16 cellular contexts compared by ENCODE assay signal in genomic region chrX:44828008-44828605, GRCh38. TPM values are rescaled to one million over a fixed set of nuclear protein-coding genes. Genes with fewer than 3 reads are reported as not detected.
A peak's percentile ranks its signal among the peaks of the same experiment; 100 is the strongest.
DNase-seq lines count a peak whose midpoint lies in the region; ATAC-seq, FAIRE-seq and TF ChIP-seq lines count a peak whose summit lies in the region.
"Had no signal": no experiment of that assay in that cellular context is flagged by ENCODE, and none has a peak within 500 bp of the region (broad histone marks: within the 10 kb centered on the region; RNA-seq: fewer than 3 reads in every experiment).

No MANE protein-coding gene starts in this region.

- no peaks in the 10 kb centered on the region for H3K9me2 ChIP-seq in Karpas-422 (replicated peaks; ENCODE audit: insufficient read depth, low read length)

- H3K9me3 ChIP-seq in mammary epithelial cell (replicated peaks; ENCODE audit: insufficient read depth, low read length): no peaks in the 10 kb centered on the region
- no peaks in the 10 kb centered on the region for H3K9me3 ChIP-seq in HepG2 (ENCODE audit: low read length)
- H3K9me3 ChIP-seq in transverse colon: no peaks in the 10 kb centered on the region
- H3K9me3 ChIP-seq in Karpas-422 (ENCODE audit: low read length): no peaks in the 10 kb centered on the region

- TF ChIP-seq RAD21 in HepG2 (CRISPR knock-in tag; IDR thresholded peaks at IDR 0.05): no peak

- H3K4me1 ChIP-seq in mammary epithelial cell (ENCODE audit: insufficient read depth, low read length) (no peaks in the 10 kb centered on the region), HepG2 (ENCODE audit: insufficient read depth, low read length) (peaks cover 18% of the 10 kb centered on the region), transverse colon (peaks cover 0 to 2% (median 0%) of the 10 kb centered on the region in 4 donors), Karpas-422 (ENCODE audit: low read length) (no peaks in the 10 kb centered on the region)
- H3K4me1 ChIP-seq: parathyroid adenoma had no signal

- H4K20me1 ChIP-seq in mammary epithelial cell (ENCODE audit: insufficient read depth, low read length): no peaks in the 10 kb centered on the region
- H4K20me1 ChIP-seq in HepG2 (ENCODE audit: insufficient read depth, low read length): no peaks in the 10 kb centered on the region
- no peaks in the 10 kb centered on the region for H4K20me1 ChIP-seq in Karpas-422 (ENCODE audit: insufficient read depth, low read depth, low read length)

- H3K36me3 ChIP-seq in mammary epithelial cell (ENCODE audit: insufficient read depth, low read length): no peaks in the 10 kb centered on the region
- no peaks in the 10 kb centered on the region for H3K36me3 ChIP-seq in HepG2 (replicated peaks in 1 of 2; ENCODE audit: control insufficient read depth in 1 of 2, insufficient read depth in 2 of 2, low read length in 2 of 2)
- H3K36me3 ChIP-seq in transverse colon: no peaks in the 10 kb centered on the region
- no peaks in the 10 kb centered on the region for H3K36me3 ChIP-seq in Karpas-422 (ENCODE audit: insufficient read depth, low read length)

- no peaks in the 10 kb centered on the region for H3K79me2 ChIP-seq in mammary epithelial cell (ENCODE audit: insufficient read depth, low read length)
- no peaks in the 10 kb centered on the region for H3K79me2 ChIP-seq in HepG2 (ENCODE audit: insufficient read depth, low read length)
- no peaks in the 10 kb centered on the region for H3K79me2 ChIP-seq in Karpas-422 (ENCODE audit: low read length)
- H3K79me2 ChIP-seq: parathyroid adenoma had no signal

- dilution Hi-C loops in mammary epithelial cell (cut with HindIII; ENCODE audit: low sequenced_read_pairs): no loop called here

- H3K27ac ChIP-seq in mammary epithelial cell (ENCODE audit: insufficient read depth, low read depth, low read length) (no peak overlapping the region), HepG2 (ENCODE audit: extremely low read length, insufficient read depth, low read length) (no peak overlapping the region), transverse colon (no peak overlapping the region), Karpas-422 (ENCODE audit: low read length) (no peak overlapping the region)
- H3K27ac ChIP-seq: parathyroid adenoma had no signal

- POLR2A ChIA-PET in HepG2 (lab: Yijun Ruan, JAX): no interaction called here

- BruUV-seq in mammary epithelial cell (replicated peaks; lab: Mats Ljungman, UMichigan) (no TSS peak), HepG2 (replicated peaks; lab: Mats Ljungman, UMichigan) (no TSS peak)

- no peak for FAIRE-seq in HepG2 (lab: Jason Lieb, UNC)

- no peak overlapping the region for H3K9ac ChIP-seq in mammary epithelial cell (ENCODE audit: insufficient read depth, low read length)
- H3K9ac ChIP-seq in HepG2 (ENCODE audit: insufficient read depth, low read depth, low read length): no peak overlapping the region
- no peak overlapping the region for H3K9ac ChIP-seq in Karpas-422 (ENCODE audit: low read length)
- H3K9ac ChIP-seq: parathyroid adenoma had no signal

- TF ChIP-seq EP300 in HepG2 (IDR thresholded peaks at IDR 0.05; ENCODE audit: low read depth in 2 of 2, low read length in 2 of 2): no peak
- TF ChIP-seq EP300 in HepG2 (CRISPR knock-in tag; IDR thresholded peaks at IDR 0.05; ENCODE audit: borderline replicate concordance): no peak
- no peak for TF ChIP-seq EP300 in transverse colon (IDR thresholded peaks at IDR 0.05; ENCODE audit: low read depth)

- TF ChIP-seq CTCF in mammary epithelial cell (conservative IDR thresholded peaks at IDR 0.05 in 1 of 2, IDR thresholded peaks at IDR 0.05 in 1 of 2; ENCODE audit: extremely low read depth in 1 of 2, insufficient read depth in 1 of 2, low read depth in 1 of 2, low read length in 2 of 2): no peak
- no peak for TF ChIP-seq CTCF in HepG2 (CRISPR knock-in tag; IDR thresholded peaks at IDR 0.05)
- TF ChIP-seq CTCF in transverse colon (IDR thresholded peaks at IDR 0.05): no peak

- no peak overlapping the region for H3K4me2 ChIP-seq in mammary epithelial cell (ENCODE audit: insufficient read depth, low read depth, low read length)
- H3K4me2 ChIP-seq in HepG2 (ENCODE audit: low read depth, low read length): no peak overlapping the region
- H3K4me2 ChIP-seq in Karpas-422 (ENCODE audit: low read depth, low read length, poor library complexity, severe bottlenecking): no peak overlapping the region

- H3K27me3 ChIP-seq in mammary epithelial cell (ENCODE audit: insufficient read depth, low read length) (no peaks in the 10 kb centered on the region), HepG2 (ENCODE audit: control insufficient read depth in 1 of 2, insufficient read depth in 2 of 2, low read length in 2 of 2) (no peaks in the 10 kb centered on the region), transverse colon (no peaks in the 10 kb centered on the region), Karpas-422 (ENCODE audit: low read length) (no peaks in the 10 kb centered on the region)

- 41% methylated on average over 4 of the region's 4 CpGs for WGBS in mammary epithelial cell (ENCODE audit: low coverage, missing lambda C conversion rate)
- WGBS in HepG2 (ENCODE audit: low lambda C conversion rate): 46% methylated on average over 4 of the region's 4 CpGs
- WGBS in transverse colon (ENCODE audit: low coverage in 1 of 2), 2 donors: 62 to 71% methylated on average over 3 to 4 of the region's 4 CpGs

- H3K4me3 ChIP-seq in mammary epithelial cell (replicated peaks in 1 of 3; ENCODE audit: insufficient read depth in 1 of 3, low read depth in 2 of 3, low read length in 3 of 3) (no peak overlapping the region), HepG2 (replicated peaks in 1 of 3; ENCODE audit: insufficient read depth in 1 of 3, low read depth in 2 of 3, low read length in 3 of 3) (no peak overlapping the region), transverse colon (no peak overlapping the region), Karpas-422 (ENCODE audit: low read length) (no peak overlapping the region)

- intact Hi-C loops in mammary epithelial cell (cut with micrococcal nuclease) (no loop called here), HepG2 (cut with micrococcal nuclease; ENCODE audit: unreplicated experiment) (no loop called here), transverse colon (cut with DNase I; ENCODE audit: low total_unique reads) (no loop called here)

- ATAC-seq in HepG2: no peak
- ATAC-seq in HG03175 (IDR thresholded peaks at IDR 0.05; ENCODE audit: unreplicated experiment): no peak
- ATAC-seq: left colon had no signal

- CTCF ChIA-PET in mammary epithelial cell (lab: Charles Lee; ENCODE audit: low non-redundant PET): no interaction called here
- CTCF ChIA-PET in HepG2 (lab: Yijun Ruan, JAX; ENCODE audit: low intra/inter-chr PET ratio, low total read pairs): no interaction called here

- peak; percentile 74 for DNase-seq in Daoy (ENCODE audit: low read depth)
- peak; percentile 7 for DNase-seq in NCI-H1694 treated with DMSO at 0.1 percent for 48 hours (lab: John Stamatoyannopoulos, UW)
- peak; percentile 85 for DNase-seq in mammary epithelial cell
- DNase-seq in HepG2 (ENCODE audit: low spot score): no peak
- DNase-seq in transverse colon: no peak
- no peak for DNase-seq in activated T-cell treated with anti-CD3 and anti-CD28 coated beads for 4 hours
- no peak for DNase-seq in Karpas-422
- DNase-seq: activated CD4-positive, alpha-beta T cell treated with anti-CD3 and anti-CD28 coated beads, Interleukin-2, amount 50 U/mL, for 48 hours; activated naive CD8-positive, alpha-beta T cell treated with anti-CD3 and anti-CD28 coated beads for 36 hours; DMS79; H7; left colon; NCI-H187 treated with DMSO at 0.1 percent for 48 hours had no signal

- in situ Hi-C loops in mammary epithelial cell (cut with MboI; ENCODE audit: low sequenced_read_pairs in 2 of 2) (no loop called here), HepG2 (cut with HindIII; ENCODE audit: extremely low pct_ligation_motif_present, low pct_unique_long_range_greater_than_20kb) (no loop called here), transverse colon (cut with MboI; ENCODE audit: low pct_ligation_motif_present in 1 of 4, low pct_unique_long_range_greater_than_20kb in 1 of 4, low sequenced_read_pairs in 3 of 4) (no loop called here)

- no peak for TF ChIP-seq POLR2A in HepG2 (IDR thresholded peaks at IDR 0.05; ENCODE audit: insufficient read depth in 1 of 2, low read depth in 2 of 2, low read length in 2 of 2)
- TF ChIP-seq POLR2A in transverse colon (IDR thresholded peaks at IDR 0.05): no peak

- no peak overlapping the region for H2AFZ ChIP-seq in mammary epithelial cell (ENCODE audit: low read depth, low read length)
- no peak overlapping the region for H2AFZ ChIP-seq in HepG2 (ENCODE audit: low read length)
- H2AFZ ChIP-seq in Karpas-422 (ENCODE audit: low read length): no peak overlapping the region
- H2AFZ ChIP-seq: parathyroid adenoma had no signal

RNA-seq across cellular contexts. Expression of gene DUSP21, which starts 15.7 kb away (rescaled TPM):
- not detected in 2 replicates for total RNA-seq in Daoy (2014; rRNA removed; shearing (Covaris generic))
- total RNA-seq in mammary epithelial cell (not detected), HepG2 (2016; rRNA removed; fragmentation: Illumina TruSeq; extraction: Trizol) (not detected in 2 replicates), transverse colon (not detected)
- polyA plus RNA-seq in mammary epithelial cell (not detected), HepG2 (2011; rRNA removed) (not detected in 2 replicates)
- polyA minus RNA-seq in mammary epithelial cell: not detected
- total RNA-seq in HepG2 (2016; cell fraction: cytosol; rRNA removed; fragmentation: Illumina TruSeq; extraction: Trizol; ENCODE audit: low read depth): not detected in 2 replicates
- not detected in 2 replicates for total RNA-seq in HepG2 (2016; cell fraction: insoluble cytoplasmic fraction; rRNA removed; fragmentation: Illumina TruSeq; extraction: Trizol)
- total RNA-seq in HepG2 (2016; cell fraction: membrane; rRNA removed; fragmentation: Illumina TruSeq; extraction: Trizol): not detected in 2 replicates
- not detected in 2 replicates for total RNA-seq in HepG2 (2016; cell fraction: nucleus; rRNA removed; fragmentation: Illumina TruSeq; extraction: Trizol)
- 0.07 TPM in 1 of 2 replicates, not detected in the other for polyA plus RNA-seq in HepG2 (2011; cell fraction: cytosol; rRNA removed)
- polyA plus RNA-seq in HepG2 (2011; cell fraction: nucleus; rRNA removed): not detected in 2 replicates
- not detected in 2 replicates for polyA plus RNA-seq in HepG2 (2012)
- not detected in 2 replicates for polyA plus RNA-seq in HepG2 (2016; cell fraction: cytosol; fragmentation: Illumina TruSeq; extraction: Trizol; ENCODE audit: low read depth)
- not detected in 2 replicates for polyA plus RNA-seq in HepG2 (2016; cell fraction: insoluble cytoplasmic fraction; fragmentation: Illumina TruSeq; extraction: Trizol; ENCODE audit: low read depth)
- polyA plus RNA-seq in HepG2 (2016; cell fraction: membrane; fragmentation: Illumina TruSeq; extraction: Trizol; ENCODE audit: low read depth): not detected in 2 replicates
- not detected in 2 replicates for polyA plus RNA-seq in HepG2 (2016; cell fraction: nucleus; fragmentation: Illumina TruSeq; extraction: Trizol; ENCODE audit: insufficient read depth, low read depth)
- polyA minus RNA-seq in HepG2 (2011; rRNA and poly(A)+ RNA removed; ENCODE audit: low replicate concordance): not detected in 2 replicates
- polyA minus RNA-seq in HepG2 (2011; cell fraction: cytosol; rRNA and poly(A)+ RNA removed): not detected in 2 replicates
- not detected in 2 replicates for polyA minus RNA-seq in HepG2 (2011; cell fraction: nucleus; rRNA and poly(A)+ RNA removed)
- total RNA-seq in Karpas-422 (2014; rRNA removed; shearing (Covaris generic); ENCODE audit: low replicate concordance): not detected in 2 replicates
- total RNA-seq: activated naive CD8-positive, alpha-beta T cell treated with anti-CD3 and anti-CD28 coated beads for 36 hours; H7; left colon; urinary bladder had no signal
- polyA plus RNA-seq: urinary bladder had no signal

RNA-seq across cellular contexts. Expression of gene KDM6A, which starts 44.9 kb away (rescaled TPM):
- 5.3 and 7.5 TPM in 2 replicates for total RNA-seq in Daoy (2014; rRNA removed; shearing (Covaris generic))
- total RNA-seq in mammary epithelial cell (10 to 100 TPM; 45.4 to 46.8 TPM), HepG2 (2016; rRNA removed; fragmentation: Illumina TruSeq; extraction: Trizol) (18.2 and 23.1 TPM in 2 replicates), transverse colon (100 to 1,000 TPM in 2 of 4 donors, 10 to 100 TPM in 2; 42.5 to 163 (median 91.8) TPM)
- polyA plus RNA-seq in mammary epithelial cell (18.9 TPM), HepG2 (2011; rRNA removed) (15.7 and 16.7 TPM in 2 replicates)
- 47.4 TPM for polyA minus RNA-seq in mammary epithelial cell
- total RNA-seq in HepG2 (2016; cell fraction: cytosol; rRNA removed; fragmentation: Illumina TruSeq; extraction: Trizol; ENCODE audit: low read depth): 2.7 and 3.0 TPM in 2 replicates
- 17.0 and 20.8 TPM in 2 replicates for total RNA-seq in HepG2 (2016; cell fraction: insoluble cytoplasmic fraction; rRNA removed; fragmentation: Illumina TruSeq; extraction: Trizol)
- total RNA-seq in HepG2 (2016; cell fraction: membrane; rRNA removed; fragmentation: Illumina TruSeq; extraction: Trizol): 7.9 and 9.7 TPM in 2 replicates
- 37.4 and 39.2 TPM in 2 replicates for total RNA-seq in HepG2 (2016; cell fraction: nucleus; rRNA removed; fragmentation: Illumina TruSeq; extraction: Trizol)
- 9.4 and 11.1 TPM in 2 replicates for polyA plus RNA-seq in HepG2 (2011; cell fraction: cytosol; rRNA removed)
- 22.0 and 22.7 TPM in 2 replicates for polyA plus RNA-seq in HepG2 (2011; cell fraction: nucleus; rRNA removed)
- 15.3 and 16.9 TPM in 2 replicates for polyA plus RNA-seq in HepG2 (2012)
- 0.28 and 0.36 TPM in 2 replicates for polyA plus RNA-seq in HepG2 (2016; cell fraction: cytosol; fragmentation: Illumina TruSeq; extraction: Trizol; ENCODE audit: low read depth)
- 14.5 and 16.0 TPM in 2 replicates for polyA plus RNA-seq in HepG2 (2016; cell fraction: insoluble cytoplasmic fraction; fragmentation: Illumina TruSeq; extraction: Trizol; ENCODE audit: low read depth)
- 2.1 and 2.9 TPM in 2 replicates for polyA plus RNA-seq in HepG2 (2016; cell fraction: membrane; fragmentation: Illumina TruSeq; extraction: Trizol; ENCODE audit: low read depth)
- polyA plus RNA-seq in HepG2 (2016; cell fraction: nucleus; fragmentation: Illumina TruSeq; extraction: Trizol; ENCODE audit: insufficient read depth, low read depth): 34.7 and 43.7 TPM in 2 replicates
- 37.7 and 71.1 TPM in 2 replicates for polyA minus RNA-seq in HepG2 (2011; rRNA and poly(A)+ RNA removed; ENCODE audit: low replicate concordance)
- 13.8 and 17.6 TPM in 2 replicates for polyA minus RNA-seq in HepG2 (2011; cell fraction: cytosol; rRNA and poly(A)+ RNA removed)
- polyA minus RNA-seq in HepG2 (2011; cell fraction: nucleus; rRNA and poly(A)+ RNA removed): 81.7 and 86.5 TPM in 2 replicates
- 28.3 and 48.2 TPM in 2 replicates for total RNA-seq in Karpas-422 (2014; rRNA removed; shearing (Covaris generic); ENCODE audit: low replicate concordance)

Comparison
In these comparisons a context has a peak if more than half of its experiments do, and no peak if none do; other contexts are left out.
1. DNase-seq: peak in Daoy (single experiment), NCI-H1694 treated with DMSO at 0.1 percent for 48 hours (single experiment) and mammary epithelial cell (single experiment); none in HepG2 (single experiment), transverse colon (single experiment), activated T-cell treated with anti-CD3 and anti-CD28 coated beads for 4 hours (single experiment) and Karpas-422 (single experiment).